In the genomic region with DNA sequence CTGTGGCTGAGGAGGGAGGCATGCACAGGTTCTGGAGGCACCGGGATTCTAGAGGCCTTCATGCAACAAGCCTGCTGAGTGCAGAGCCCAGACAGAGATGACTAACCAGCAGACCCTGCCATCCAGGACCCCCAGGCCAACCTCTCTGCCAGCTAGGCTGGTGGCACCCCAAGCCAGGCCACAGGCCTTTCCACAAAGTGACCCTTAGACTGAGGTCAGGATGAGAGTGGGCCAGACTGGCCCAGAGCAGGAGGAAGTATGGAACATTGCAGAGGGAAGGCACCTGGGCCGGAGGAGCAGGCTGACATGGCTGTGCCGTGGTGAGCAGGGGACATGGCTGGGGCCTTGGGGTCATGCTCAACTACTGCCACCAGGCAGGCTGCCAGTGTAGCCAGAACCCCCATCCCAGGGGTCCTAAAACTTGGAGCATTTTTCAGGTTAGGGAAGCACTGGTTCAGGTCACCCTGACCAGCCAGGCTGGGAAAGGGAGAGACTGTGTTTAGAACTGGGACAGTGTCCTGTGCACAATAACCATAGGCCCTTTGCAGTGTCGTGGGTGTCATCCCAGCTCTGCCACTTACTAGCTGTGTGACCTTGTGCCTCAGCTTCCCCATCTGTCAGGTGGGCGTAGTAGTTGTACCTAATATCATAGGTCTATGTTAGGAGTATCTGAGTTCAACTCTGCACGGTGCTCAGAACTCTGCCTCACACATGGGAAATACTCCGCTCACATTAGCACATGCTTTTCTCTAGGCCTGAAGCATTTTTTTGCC, we compare ENCODE assay signal across 12 cellular contexts. TPM values are rescaled to one million over a fixed set of nuclear protein-coding genes. Genes with fewer than 3 reads are reported as not detected.
A peak's percentile ranks its signal among the peaks of the same experiment; 100 is the strongest.
DNase-seq lines count a peak whose midpoint lies in the region; ATAC-seq and TF ChIP-seq lines count a peak whose summit lies in the region.
"Had no signal": no experiment of that assay in that cellular context is flagged by ENCODE, and none has a peak within 500 bp of the region (broad histone marks: within the 10 kb centered on the region; RNA-seq: fewer than 3 reads in every experiment).

No MANE protein-coding gene starts in this region.

- H3K27me3 ChIP-seq in heart right ventricle (no peaks in the 10 kb centered on the region), left ventricle myocardium inferior (ENCODE audit: low read depth) (no peaks in the 10 kb centered on the region)
- H3K27me3 ChIP-seq: body of pancreas had no signal

- H3K4me1 ChIP-seq in heart right ventricle, result peaks cover 4 to 47% (median 28%) of the 10 kb centered on the region in 9 donors
- H3K4me1 ChIP-seq in left ventricle myocardium inferior, result peaks cover 45% of the 10 kb centered on the region

- H3K9me3 ChIP-seq in heart right ventricle (no peaks in the 10 kb centered on the region), left ventricle myocardium inferior (replicated peaks) (no peaks in the 10 kb centered on the region)
- H3K9me3 ChIP-seq: body of pancreas had no signal

- H3K27me3 Mint-ChIP-seq in activated B cell treated with CpG ODN at 0.5 μM for 24 hours, result no peaks in the 10 kb centered on the region
- H3K27me3 Mint-ChIP-seq in stimulated activated naive CD8-positive, alpha-beta T cell treated with anti-CD3 and anti-CD28 coated beads, Interleukin-15, amount 100 ng/mL, for 72 hours, result no peaks in the 10 kb centered on the region

- peaks cover 38% of the 10 kb centered on the region for H3K36me3 Mint-ChIP-seq in activated B cell treated with CpG ODN at 0.5 μM for 24 hours (ENCODE audit: low read depth)

- 92 to 94% methylated on average over 7 of the region's 7 CpGs for WGBS in heart right ventricle, 2 donors

- H3K4me3 ChIP-seq in heart right ventricle, result no peak overlapping the region
- H3K4me3 ChIP-seq in left ventricle myocardium inferior, result no peak overlapping the region
- H3K4me3 ChIP-seq: body of pancreas had no signal

- H3K4me3 Mint-ChIP-seq in activated B cell treated with CpG ODN at 0.5 μM for 24 hours, result peak overlapping the region; percentile 35
- H3K4me3 Mint-ChIP-seq in stimulated activated naive CD8-positive, alpha-beta T cell treated with anti-CD3 and anti-CD28 coated beads, Interleukin-15, amount 100 ng/mL, for 72 hours, result peak overlapping the region; percentile 80 to 88

- peak; percentile 28 for DNase-seq in Right ventricle myocardium superior
- no peak for DNase-seq in heart right ventricle
- DNase-seq in activated B cell treated with CpG ODN at 0.5 μM for 24 hours, result peak; percentile 10
- DNase-seq in left ventricle myocardium inferior, result peak; percentile 2
- DNase-seq in stimulated activated naive CD8-positive, alpha-beta T cell treated with anti-CD3 and anti-CD28 coated beads, Interleukin-15, amount 100 ng/mL, for 72 hours, result peak; percentile 49 to 64
- no peak for DNase-seq in islet precursor cell
- DNase-seq: AML-193, NCI-H187, NCI-H526 had no signal

- intact Hi-C loops in Right ventricle myocardium superior (cut with DNase I), result no loop called here
- intact Hi-C loops in heart right ventricle (cut with DNase I), result no loop called here
- intact Hi-C loops in activated B cell treated with CpG ODN at 0.5 μM for 24 hours (cut with micrococcal nuclease), result loop anchor here (1.0 to 2.0 kb wide), 2 partner anchors 17 to 31 kb away; partner anchors contain the start of gene TCF7
- intact Hi-C loops in left ventricle myocardium inferior (cut with micrococcal nuclease), result no loop called here

- H3K27ac ChIP-seq in heart right ventricle, result peak overlapping the region in 1 of 10 donors; percentile 72
- H3K27ac ChIP-seq in left ventricle myocardium inferior (replicated peaks), result no peak overlapping the region
- H3K27ac ChIP-seq: body of pancreas had no signal

- H3K9me3 Mint-ChIP-seq in activated B cell treated with CpG ODN at 0.5 μM for 24 hours, result no peaks in the 10 kb centered on the region
- H3K9me3 Mint-ChIP-seq in stimulated activated naive CD8-positive, alpha-beta T cell treated with anti-CD3 and anti-CD28 coated beads, Interleukin-15, amount 100 ng/mL, for 72 hours, result no peaks in the 10 kb centered on the region

- H3K4me1 Mint-ChIP-seq in activated B cell treated with CpG ODN at 0.5 μM for 24 hours, result peaks cover 55% of the 10 kb centered on the region
- H3K4me1 Mint-ChIP-seq in stimulated activated naive CD8-positive, alpha-beta T cell treated with anti-CD3 and anti-CD28 coated beads, Interleukin-15, amount 100 ng/mL, for 72 hours, result peaks cover 100% of the 10 kb centered on the region

- ATAC-seq in Right ventricle myocardium superior (ENCODE audit: poor library complexity) (no peak), heart right ventricle (no peak), activated B cell treated with CpG ODN at 0.5 μM for 24 hours (ENCODE audit: low read depth) (no peak), HG02852 (IDR thresholded peaks at IDR 0.05; ENCODE audit: unreplicated experiment) (no peak), GM18502 (IDR thresholded peaks at IDR 0.05; ENCODE audit: poor library complexity, unreplicated experiment) (no peak)
- ATAC-seq in stimulated activated naive CD8-positive, alpha-beta T cell treated with anti-CD3 and anti-CD28 coated beads, Interleukin-15, amount 100 ng/mL, for 72 hours, result no peak
- ATAC-seq: body of pancreas had no signal

- POLR2A ChIA-PET in activated B cell treated with CpG ODN at 0.5 μM for 24 hours (lab: Charles Lee), result interaction anchor here (0.9 to 2.9 kb wide), 6 partner anchors 8 to 92 kb away, joined by 3 to 30 read pairs (median 6); partner anchors contain the start of gene TCF7

- CTCF ChIA-PET in activated B cell treated with CpG ODN at 0.5 μM for 24 hours (lab: Charles Lee), result interaction anchor here (1.0 to 23.1 kb wide), 4 partner anchors 9 to 91 kb away, joined by 3 to 502 read pairs (median 7); no protein-coding TSS in a partner anchor

- H3K36me3 ChIP-seq in heart right ventricle (peaks cover 0 to 58% (median 10%) of the 10 kb centered on the region in 9 donors), left ventricle myocardium inferior (peaks cover 15% of the 10 kb centered on the region)

- TF ChIP-seq CTCF in heart right ventricle (IDR thresholded peaks at IDR 0.05) (no peak), activated B cell treated with CpG ODN at 0.5 μM for 24 hours (IDR thresholded peaks at IDR 0.05) (no peak), left ventricle myocardium inferior (IDR thresholded peaks at IDR 0.05; ENCODE audit: borderline replicate concordance) (no peak)

- peak overlapping the region; percentile 88 for H3K27ac Mint-ChIP-seq in activated B cell treated with CpG ODN at 0.5 μM for 24 hours
- H3K27ac Mint-ChIP-seq in stimulated activated naive CD8-positive, alpha-beta T cell treated with anti-CD3 and anti-CD28 coated beads, Interleukin-15, amount 100 ng/mL, for 72 hours, result peak overlapping the region; percentile 95 to 98

RNA-seq across cellular contexts. Expression of gene TCF7, which starts 17.3 kb away (rescaled TPM):
- total RNA-seq in Right ventricle myocardium superior (2.2 TPM), heart right ventricle (1 to 10 TPM in 9 of 10 donors, under 1 TPM in 1; 0.42 to 5.9 (median 2.0) TPM), activated B cell treated with CpG ODN at 0.5 μM for 24 hours (13.2 and 15.8 TPM in 2 replicates), left ventricle myocardium inferior (3.0 TPM)
- 1 to 10 TPM; 1.0 TPM for polyA plus RNA-seq in heart right ventricle

RNA-seq across cellular contexts. Expression of gene SKP1, which starts 45.0 kb away (rescaled TPM):
- total RNA-seq in Right ventricle myocardium superior (424 TPM), heart right ventricle (100 to 1,000 TPM; 424 to 543 (median 483) TPM), activated B cell treated with CpG ODN at 0.5 μM for 24 hours (193 and 211 TPM in 2 replicates), left ventricle myocardium inferior (506 TPM)
- 100 to 1,000 TPM in 1 of 2 donors, 10 to 100 TPM in 1; 65.2 to 675 TPM for polyA plus RNA-seq in heart right ventricle

Comparison
In these comparisons a context has a peak if more than half of its experiments do, and no peak if none do; other contexts are left out.
1. DNase-seq: peak in Right ventricle myocardium superior (single experiment), activated B cell treated with CpG ODN at 0.5 μM for 24 hours (single experiment), left ventricle myocardium inferior (single experiment) and stimulated activated naive CD8-positive, alpha-beta T cell treated with anti-CD3 and anti-CD28 coated beads, Interleukin-15, amount 100 ng/mL, for 72 hours (2 of 2); none in heart right ventricle (0 of 2) and islet precursor cell (single experiment).